Comparison of ENCODE assay signal across 1 cellular context in the genomic region with DNA sequence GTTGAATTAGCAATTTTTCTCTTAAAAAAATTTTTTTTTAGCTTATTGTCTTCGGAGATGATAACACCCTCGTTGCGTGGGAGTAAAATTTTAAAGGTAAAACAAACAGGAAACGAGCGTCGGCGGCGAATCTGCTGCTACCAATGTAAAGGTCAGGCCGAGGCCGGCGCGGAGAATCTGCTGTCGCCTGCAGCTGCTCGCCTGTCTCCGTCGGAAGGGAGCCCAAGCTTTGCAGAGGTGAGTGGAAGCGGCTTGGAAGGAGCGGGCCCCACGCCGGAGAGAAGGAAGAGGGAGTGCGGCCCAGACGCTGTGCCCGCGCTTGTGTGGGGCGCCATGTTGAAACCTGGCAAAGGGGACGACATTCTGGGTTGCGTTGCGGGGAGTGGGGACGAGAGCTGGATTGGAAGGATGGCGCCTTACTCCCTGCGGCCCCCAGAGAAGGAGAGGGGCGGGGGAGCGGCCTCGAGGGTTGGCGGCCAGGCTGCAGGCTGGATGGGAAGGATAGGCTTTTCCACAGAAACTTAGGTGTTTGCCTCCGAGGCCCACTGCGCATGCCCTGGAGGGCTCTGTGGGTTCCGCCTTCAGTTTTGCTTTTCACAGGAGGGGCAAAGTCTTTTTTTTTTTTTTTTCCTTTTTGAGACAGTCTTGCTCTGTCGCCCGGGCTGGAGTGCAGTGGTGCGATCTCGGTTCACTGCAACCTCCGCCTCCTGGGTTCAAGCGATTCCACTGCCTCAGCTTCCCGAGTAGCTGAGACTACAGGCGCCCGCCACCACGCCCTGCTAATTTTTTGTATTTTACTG.
TF ChIP-seq lines count a peak whose summit lies in the region.

TSS of gene SNRNP35 (plus strand) at position 160 of the 800 bp plus-strand sequence. CDS start 7,402 bp downstream, outside the sequence.

TF ChIP-seq in SK-N-SH, 30 proteins besides CTCF, POLR2A, EP300 and RAD21 (continued from another document):
- TF ChIP-seq, protein P1, sequence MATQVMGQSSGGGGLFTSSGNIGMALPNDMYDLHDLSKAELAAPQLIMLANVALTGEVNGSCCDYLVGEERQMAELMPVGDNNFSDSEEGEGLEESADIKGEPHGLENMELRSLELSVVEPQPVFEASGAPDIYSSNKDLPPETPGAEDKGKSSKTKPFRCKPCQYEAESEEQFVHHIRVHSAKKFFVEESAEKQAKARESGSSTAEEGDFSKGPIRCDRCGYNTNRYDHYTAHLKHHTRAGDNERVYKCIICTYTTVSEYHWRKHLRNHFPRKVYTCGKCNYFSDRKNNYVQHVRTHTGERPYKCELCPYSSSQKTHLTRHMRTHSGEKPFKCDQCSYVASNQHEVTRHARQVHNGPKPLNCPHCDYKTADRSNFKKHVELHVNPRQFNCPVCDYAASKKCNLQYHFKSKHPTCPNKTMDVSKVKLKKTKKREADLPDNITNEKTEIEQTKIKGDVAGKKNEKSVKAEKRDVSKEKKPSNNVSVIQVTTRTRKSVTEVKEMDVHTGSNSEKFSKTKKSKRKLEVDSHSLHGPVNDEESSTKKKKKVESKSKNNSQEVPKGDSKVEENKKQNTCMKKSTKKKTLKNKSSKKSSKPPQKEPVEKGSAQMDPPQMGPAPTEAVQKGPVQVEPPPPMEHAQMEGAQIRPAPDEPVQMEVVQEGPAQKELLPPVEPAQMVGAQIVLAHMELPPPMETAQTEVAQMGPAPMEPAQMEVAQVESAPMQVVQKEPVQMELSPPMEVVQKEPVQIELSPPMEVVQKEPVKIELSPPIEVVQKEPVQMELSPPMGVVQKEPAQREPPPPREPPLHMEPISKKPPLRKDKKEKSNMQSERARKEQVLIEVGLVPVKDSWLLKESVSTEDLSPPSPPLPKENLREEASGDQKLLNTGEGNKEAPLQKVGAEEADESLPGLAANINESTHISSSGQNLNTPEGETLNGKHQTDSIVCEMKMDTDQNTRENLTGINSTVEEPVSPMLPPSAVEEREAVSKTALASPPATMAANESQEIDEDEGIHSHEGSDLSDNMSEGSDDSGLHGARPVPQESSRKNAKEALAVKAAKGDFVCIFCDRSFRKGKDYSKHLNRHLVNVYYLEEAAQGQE (IDR thresholded peaks at IDR 0.05; ENCODE audit: low read depth, low read length): no peak
- TF ChIP-seq GATA2 (CRISPR knock-in tag; IDR thresholded peaks at IDR 0.05): no peak
- peak; percentile 85 for TF ChIP-seq NRF1 (IDR thresholded peaks at IDR 0.05; ENCODE audit: low read depth, low read length)
- peak; percentile 76 for TF ChIP-seq TAF1 (IDR thresholded peaks at IDR 0.05; ENCODE audit: borderline replicate concordance, low read depth, low read length)
- TF ChIP-seq, protein P2, sequence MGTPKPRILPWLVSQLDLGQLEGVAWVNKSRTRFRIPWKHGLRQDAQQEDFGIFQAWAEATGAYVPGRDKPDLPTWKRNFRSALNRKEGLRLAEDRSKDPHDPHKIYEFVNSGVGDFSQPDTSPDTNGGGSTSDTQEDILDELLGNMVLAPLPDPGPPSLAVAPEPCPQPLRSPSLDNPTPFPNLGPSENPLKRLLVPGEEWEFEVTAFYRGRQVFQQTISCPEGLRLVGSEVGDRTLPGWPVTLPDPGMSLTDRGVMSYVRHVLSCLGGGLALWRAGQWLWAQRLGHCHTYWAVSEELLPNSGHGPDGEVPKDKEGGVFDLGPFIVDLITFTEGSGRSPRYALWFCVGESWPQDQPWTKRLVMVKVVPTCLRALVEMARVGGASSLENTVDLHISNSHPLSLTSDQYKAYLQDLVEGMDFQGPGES (IDR thresholded peaks at IDR 0.05; ENCODE audit: low read depth, low read length): no peak
- peak; percentile 49; the same call in 1 of the 2 replicates for TF ChIP-seq SIN3A (IDR thresholded peaks at IDR 0.05; ENCODE audit: borderline replicate concordance, low read depth, low read length)
- TF ChIP-seq TCF12 (IDR thresholded peaks at IDR 0.05): peak; percentile 36
- TF ChIP-seq, protein P3, sequence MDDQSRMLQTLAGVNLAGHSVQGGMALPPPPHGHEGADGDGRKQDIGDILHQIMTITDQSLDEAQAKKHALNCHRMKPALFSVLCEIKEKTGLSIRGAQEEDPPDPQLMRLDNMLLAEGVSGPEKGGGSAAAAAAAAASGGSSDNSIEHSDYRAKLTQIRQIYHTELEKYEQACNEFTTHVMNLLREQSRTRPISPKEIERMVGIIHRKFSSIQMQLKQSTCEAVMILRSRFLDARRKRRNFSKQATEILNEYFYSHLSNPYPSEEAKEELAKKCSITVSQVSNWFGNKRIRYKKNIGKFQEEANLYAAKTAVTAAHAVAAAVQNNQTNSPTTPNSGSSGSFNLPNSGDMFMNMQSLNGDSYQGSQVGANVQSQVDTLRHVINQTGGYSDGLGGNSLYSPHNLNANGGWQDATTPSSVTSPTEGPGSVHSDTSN (IDR thresholded peaks at IDR 0.05): peak; percentile 4; the same call in 1 of the 2 replicates
- TF ChIP-seq RXRA (IDR thresholded peaks at IDR 0.05; ENCODE audit: borderline replicate concordance, low read depth): peak; percentile 28; the same call in 1 of the 2 replicates
- no peak for TF ChIP-seq RCOR1 (IDR thresholded peaks at IDR 0.05; ENCODE audit: low read length)
- peak; percentile 53; the same call in 1 of the 2 replicates for TF ChIP-seq ELF1 (IDR thresholded peaks at IDR 0.05)
- TF ChIP-seq USF1 (IDR thresholded peaks at IDR 0.05; ENCODE audit: borderline replicate concordance, low read depth): no peak
- TF ChIP-seq TEAD4 (IDR thresholded peaks at IDR 0.05; ENCODE audit: borderline replicate concordance, insufficient read depth): no peak
- peak; percentile 63; the same call in 1 of the 2 replicates for TF ChIP-seq FOXM1 (IDR thresholded peaks at IDR 0.05; ENCODE audit: low read depth)
- no peak for TF ChIP-seq ZBTB33 (IDR thresholded peaks at IDR 0.05; ENCODE audit: borderline replicate concordance, low read depth)
TF ChIP-seq in SK-N-SH: peak in this region for 14.
